In the genomic region with DNA sequence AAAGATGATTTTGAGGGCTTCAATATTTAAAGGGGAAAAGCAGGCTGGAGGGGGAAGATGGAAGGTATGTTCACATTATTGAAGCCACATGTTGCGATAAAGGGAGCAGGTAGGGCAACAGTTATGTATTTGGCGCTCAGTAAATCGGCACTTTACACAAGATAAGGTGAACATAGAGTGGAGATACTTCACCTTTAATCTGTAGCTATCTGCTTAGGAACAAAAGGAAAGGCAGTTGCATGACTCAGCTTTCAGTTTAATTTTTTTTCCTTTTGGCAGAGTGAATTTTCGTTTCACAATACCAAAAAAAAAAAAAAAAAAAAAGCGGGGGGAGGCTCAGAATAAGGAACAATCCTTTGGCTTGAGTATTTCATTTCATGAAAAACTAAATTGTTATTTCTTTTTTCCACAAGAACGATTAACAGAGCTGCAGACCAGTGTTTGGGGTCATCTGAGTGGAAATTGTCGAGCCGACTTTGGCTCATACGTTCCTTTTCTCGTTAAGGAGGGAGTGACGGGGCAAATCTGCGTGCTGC, we compare ENCODE assay signal across 1 cellular context.
TF ChIP-seq lines count a peak whose summit lies in the region.

No MANE protein-coding gene starts in this region.

TF ChIP-seq in IMR-90, 13 proteins besides CTCF, POLR2A, EP300 and RAD21 (continued from another document):
- peak; percentile 71 for TF ChIP-seq NFE2L2 (IDR thresholded peaks at IDR 0.05; ENCODE audit: low read depth, low read length)
- no peak for TF ChIP-seq RCOR1 (IDR thresholded peaks at IDR 0.05; ENCODE audit: insufficient replicate concordance, low read length)
- no peak for TF ChIP-seq RFX5 (IDR thresholded peaks at IDR 0.05; ENCODE audit: low read depth, low read length)
- TF ChIP-seq MXI1 (IDR thresholded peaks at IDR 0.05; ENCODE audit: borderline replicate concordance, low read depth, low read length), result no peak
- TF ChIP-seq FOS (IDR thresholded peaks at IDR 0.05; ENCODE audit: low read depth, low read length), result peak; percentile 42; the same call in 1 of the 2 replicates
- TF ChIP-seq CEBPB (IDR thresholded peaks at IDR 0.05; ENCODE audit: low read depth, low read length), result peak; percentile 81
- TF ChIP-seq CHD1 (IDR thresholded peaks at IDR 0.05; ENCODE audit: low read depth, low read length), result no peak
- TF ChIP-seq, protein P1, sequence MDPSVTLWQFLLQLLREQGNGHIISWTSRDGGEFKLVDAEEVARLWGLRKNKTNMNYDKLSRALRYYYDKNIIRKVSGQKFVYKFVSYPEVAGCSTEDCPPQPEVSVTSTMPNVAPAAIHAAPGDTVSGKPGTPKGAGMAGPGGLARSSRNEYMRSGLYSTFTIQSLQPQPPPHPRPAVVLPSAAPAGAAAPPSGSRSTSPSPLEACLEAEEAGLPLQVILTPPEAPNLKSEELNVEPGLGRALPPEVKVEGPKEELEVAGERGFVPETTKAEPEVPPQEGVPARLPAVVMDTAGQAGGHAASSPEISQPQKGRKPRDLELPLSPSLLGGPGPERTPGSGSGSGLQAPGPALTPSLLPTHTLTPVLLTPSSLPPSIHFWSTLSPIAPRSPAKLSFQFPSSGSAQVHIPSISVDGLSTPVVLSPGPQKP (IDR thresholded peaks at IDR 0.05; ENCODE audit: borderline replicate concordance, low read depth, low read length), result no peak
- TF ChIP-seq BHLHE40 (IDR thresholded peaks at IDR 0.05; ENCODE audit: low read depth, low read length), result no peak
TF ChIP-seq in IMR-90: peak in this region for 3.
